Comparison of ENCODE assay signal across 1 cellular context in genomic region chr13:113086031-113086750, GRCh38.
TF ChIP-seq lines count a peak whose summit lies in the region.

No MANE protein-coding gene starts in this region.

TF ChIP-seq in SK-N-SH treated with all-trans-retinoic acid at 6 μM for 48 hours, 23 proteins besides CTCF, POLR2A, EP300 and RAD21 (continued from another document):
- no peak for TF ChIP-seq ZFP3 (CRISPR knock-in tag; IDR thresholded peaks at IDR 0.05)
- TF ChIP-seq ISL1 (CRISPR knock-in tag; IDR thresholded peaks at IDR 0.05), result no peak
- no peak for TF ChIP-seq BACH2 (CRISPR knock-in tag; IDR thresholded peaks at IDR 0.05; ENCODE audit: borderline replicate concordance)
- TF ChIP-seq ZFP30 (CRISPR knock-in tag; IDR thresholded peaks at IDR 0.05), result no peak
- TF ChIP-seq PATZ1 (CRISPR knock-in tag; IDR thresholded peaks at IDR 0.05; ENCODE audit: borderline replicate concordance), result no peak
- no peak for TF ChIP-seq ARNTL (CRISPR knock-in tag; IDR thresholded peaks at IDR 0.05; ENCODE audit: borderline replicate concordance, low read depth)
- no peak for TF ChIP-seq ZNF8 (CRISPR knock-in tag; IDR thresholded peaks at IDR 0.05)
- no peak for TF ChIP-seq ZC3H10 (CRISPR knock-in tag; IDR thresholded peaks at IDR 0.05)
- no peak for TF ChIP-seq ESRRG (CRISPR knock-in tag; IDR thresholded peaks at IDR 0.05)
- TF ChIP-seq TCF4 (CRISPR knock-in tag; IDR thresholded peaks at IDR 0.05; ENCODE audit: borderline replicate concordance), result no peak
- TF ChIP-seq RARB (CRISPR knock-in tag; IDR thresholded peaks at IDR 0.05), result no peak
- no peak for TF ChIP-seq GLIS3 (CRISPR knock-in tag; IDR thresholded peaks at IDR 0.05)
- no peak for TF ChIP-seq ZNF565 (CRISPR knock-in tag; conservative IDR thresholded peaks at IDR 0.05; ENCODE audit: low read depth)
- TF ChIP-seq CSDC2 (CRISPR knock-in tag; IDR thresholded peaks at IDR 0.05), result no peak
- no peak for TF ChIP-seq CSRNP3 (CRISPR knock-in tag; IDR thresholded peaks at IDR 0.05)
- no peak for TF ChIP-seq PPARA (CRISPR knock-in tag; IDR thresholded peaks at IDR 0.05; ENCODE audit: borderline replicate concordance)
